Comparison of ENCODE assay signal across 36 cellular contexts in genomic region chrX:100208076-100208475, GRCh38.
DNase-seq lines count a peak whose midpoint lies in the region; ATAC-seq, FAIRE-seq and TF ChIP-seq lines count a peak whose summit lies in the region.
"Had no signal": no experiment of that assay in that cellular context is flagged by ENCODE, and none has a peak within 500 bp of the region (broad histone marks: within the 10 kb centered on the region; RNA-seq: fewer than 3 reads in every experiment).

No MANE protein-coding gene starts in this region.

- H3K27ac Mint-ChIP-seq in nephron (peak overlapping the region in 2 of 3 experiments; percentile 8 to 56), Calu3 (ENCODE audit: unreplicated experiment) (no peak overlapping the region)
- H3K27ac Mint-ChIP-seq: activated T-helper 2 cell treated with anti-CD3 and anti-CD28 coated beads, Interferon-gamma antibody, Interleukin-2, Interleukin-4, amounts not matched to agents 10 μg/mL and 5 μg/mL and 100 μg/mL, durations not matched to agents 14 hours and 24 hours and 36 hours; CD8-positive, alpha-beta T cell; immature natural killer cell; natural killer cell treated with Interleukin-12 subunit alpha and Interleukin-12 subunit beta and Interleukin-15 and Interleukin-18, amount 100 ng/mL, for 72 hours; stimulated activated naive CD8-positive, alpha-beta T cell treated with anti-CD3 and anti-CD28 coated beads, Interleukin-15, Interleukin-2, amounts not matched to agents 100 ng/mL and 50 ng/mL, for 24 hours; T-helper 2 cell treated with Interferon-gamma antibody and Interleukin-4, amounts not matched to agents 5 μg/mL and 100 μg/mL, for 36 hours had no signal

- TF ChIP-seq POLR2A in esophagus squamous epithelium (IDR thresholded peaks at IDR 0.05), result no peak

- CTCF ChIA-PET in Calu3 (lab: Charles Lee), result no interaction called here

- peak; percentile 3 for DNase-seq in ELF-1 (ENCODE audit: low read depth, low spot score)
- peak; percentile 87 for DNase-seq in bronchial epithelial cell (ENCODE audit: low read depth)
- DNase-seq in NOMO-1 (lab: John Stamatoyannopoulos, UW; ENCODE audit: unreplicated experiment in 2 of 2), result no peak
- no peak for DNase-seq in Calu3
- no peak for DNase-seq in esophagus squamous epithelium (lab: John Stamatoyannopoulos, UW)
- DNase-seq in NCI-H146 (lab: John Stamatoyannopoulos, UW), result no peak
- DNase-seq: activated CD4-positive, alpha-beta T cell treated with anti-CD3 and anti-CD28 coated beads for 48 hours; activated CD8-positive, alpha-beta memory T cell treated with anti-CD3 and anti-CD28 coated beads for 24 hours; activated naive CD4-positive, alpha-beta T cell treated with anti-CD3 and anti-CD28 coated beads, Interleukin-2, amount 50 U/mL, for 16 hours; activated T-cell treated with anti-CD3 and anti-CD28 coated beads for 4 hours; amniotic stem cell; brain microvascular endothelial cell; CD8-positive, alpha-beta T cell; DMS153; dorsolateral prefrontal cortex; immature natural killer cell; KG1; left cardiac atrium; MM.1S; NCI-H1105 treated with DMSO at 0.1 percent for 48 hours; NCI-H1930; NCI-H524 treated with DMSO at 0.1 percent for 48 hours; ovary; SHP77 treated with DMSO at 0.1 percent for 48 hours; uterus had no signal

- peaks cover 12% of the 10 kb centered on the region for H3K4me1 Mint-ChIP-seq in nephron
- no peaks in the 10 kb centered on the region for H3K4me1 Mint-ChIP-seq in Calu3 (ENCODE audit: low read depth, unreplicated experiment)
- H3K4me1 Mint-ChIP-seq: immature natural killer cell had no signal

- H3K27me3 ChIP-seq in bronchial epithelial cell (ENCODE audit: control insufficient read depth, insufficient read depth, low read length), result no peaks in the 10 kb centered on the region
- H3K27me3 ChIP-seq in esophagus squamous epithelium, result no peaks in the 10 kb centered on the region
- H3K27me3 ChIP-seq: brain microvascular endothelial cell, hepatocyte, ovary, uterus had no signal

- peaks cover 0 to 10% (median 0%) of the 10 kb centered on the region in 3 donors for H3K4me1 ChIP-seq in esophagus squamous epithelium
- H3K4me1 ChIP-seq: uterus had no signal

- H3K4me3 ChIP-seq in bronchial epithelial cell (ENCODE audit: low read depth, low read length) (no peak overlapping the region), esophagus squamous epithelium (no peak overlapping the region)
- H3K4me3 ChIP-seq: dorsolateral prefrontal cortex, hepatocyte, ovary, smooth muscle cell, thoracic aorta, uterus had no signal

- FAIRE-seq in bronchial epithelial cell (lab: Jason Lieb, UNC), result no peak

- H3K27me3 Mint-ChIP-seq in nephron (ENCODE audit: low read depth), result no peaks in the 10 kb centered on the region
- no peaks in the 10 kb centered on the region for H3K27me3 Mint-ChIP-seq in Calu3 (ENCODE audit: unreplicated experiment)
- H3K27me3 Mint-ChIP-seq: natural killer cell treated with Interleukin-12 subunit alpha and Interleukin-12 subunit beta and Interleukin-15 and Interleukin-18, amount 100 ng/mL, for 72 hours; stimulated activated naive CD8-positive, alpha-beta T cell treated with anti-CD3 and anti-CD28 coated beads, Interleukin-15, Interleukin-2, amounts not matched to agents 100 ng/mL and 50 ng/mL, for 24 hours had no signal

- intact Hi-C loops in Calu3 (cut with micrococcal nuclease; ENCODE audit: unreplicated experiment), result no loop called here
- intact Hi-C loops in esophagus squamous epithelium (cut with DNase I), result no loop called here

- H3K36me3 ChIP-seq in bronchial epithelial cell (ENCODE audit: control insufficient read depth, insufficient read depth, low read length) (no peaks in the 10 kb centered on the region), esophagus squamous epithelium (no peaks in the 10 kb centered on the region)
- H3K36me3 ChIP-seq: brain microvascular endothelial cell, ovary, thoracic aorta, uterus had no signal

- H3K36me3 Mint-ChIP-seq in nephron (ENCODE audit: low read depth), result no peaks in the 10 kb centered on the region
- H3K36me3 Mint-ChIP-seq in Calu3 (ENCODE audit: insufficient read depth, unreplicated experiment), result no peaks in the 10 kb centered on the region
- H3K36me3 Mint-ChIP-seq: CD8-positive, alpha-beta T cell; immature natural killer cell; natural killer cell treated with Interleukin-12 subunit alpha and Interleukin-12 subunit beta and Interleukin-15 and Interleukin-18, amount 100 ng/mL, for 72 hours had no signal

- peak overlapping the region in 1 of 4 donors; percentile 39 for H3K27ac ChIP-seq in esophagus squamous epithelium
- H3K27ac ChIP-seq: brain microvascular endothelial cell, dorsolateral prefrontal cortex, hepatocyte, ovary, thoracic aorta, uterus, VCaP had no signal

- ATAC-seq in HG03280 (IDR thresholded peaks at IDR 0.05; ENCODE audit: unreplicated experiment), result peak; percentile 12
- ATAC-seq: CD8-positive, alpha-beta T cell; left cardiac atrium; natural killer cell treated with Interleukin-12 subunit alpha and Interleukin-12 subunit beta and Interleukin-15 and Interleukin-18, amount 100 ng/mL, for 72 hours; Panc1 had no signal

- H3K9me3 Mint-ChIP-seq in nephron (peaks cover 19% of the 10 kb centered on the region), Calu3 (ENCODE audit: low read depth, unreplicated experiment) (peaks cover 15% of the 10 kb centered on the region)
- H3K9me3 Mint-ChIP-seq: activated T-helper 2 cell treated with anti-CD3 and anti-CD28 coated beads, Interferon-gamma antibody, Interleukin-2, Interleukin-4, amounts not matched to agents 10 μg/mL and 5 μg/mL and 100 μg/mL, durations not matched to agents 14 hours and 24 hours and 36 hours; CD8-positive, alpha-beta T cell; stimulated activated naive CD8-positive, alpha-beta T cell treated with anti-CD3 and anti-CD28 coated beads, Interleukin-15, Interleukin-2, amounts not matched to agents 100 ng/mL and 50 ng/mL, for 24 hours; T-helper 2 cell treated with Interferon-gamma antibody and Interleukin-4, amounts not matched to agents 5 μg/mL and 100 μg/mL, for 36 hours had no signal

- H3K4me3 Mint-ChIP-seq in nephron (no peak overlapping the region), Calu3 (ENCODE audit: low read depth, unreplicated experiment) (no peak overlapping the region)
- H3K4me3 Mint-ChIP-seq: CD8-positive, alpha-beta T cell; immature natural killer cell; natural killer cell treated with Interleukin-12 subunit alpha and Interleukin-12 subunit beta and Interleukin-15 and Interleukin-18, amount 100 ng/mL, for 72 hours; stimulated activated naive CD8-positive, alpha-beta T cell treated with anti-CD3 and anti-CD28 coated beads, Interleukin-15, Interleukin-2, amounts not matched to agents 100 ng/mL and 50 ng/mL, for 24 hours; T-helper 2 cell treated with Interferon-gamma antibody and Interleukin-4, amounts not matched to agents 5 μg/mL and 100 μg/mL, for 36 hours had no signal

- no TSS peak for BruUV-seq in Calu3 (replicated peaks; lab: Mats Ljungman, UMichigan)

- H3K9me3 ChIP-seq in esophagus squamous epithelium, result no peaks in the 10 kb centered on the region
- H3K9me3 ChIP-seq: ovary, thoracic aorta, uterus had no signal

- no peak for TF ChIP-seq CTCF in bronchial epithelial cell (IDR thresholded peaks at IDR 0.05; ENCODE audit: insufficient read depth, low read length, severe bottlenecking)
- TF ChIP-seq CTCF in nephron (IDR thresholded peaks at IDR 0.05; ENCODE audit: unreplicated experiment in 3 of 3), result no peak
- TF ChIP-seq CTCF in Calu3 (IDR thresholded peaks at IDR 0.05; ENCODE audit: unreplicated experiment), result no peak
- TF ChIP-seq CTCF in esophagus squamous epithelium (IDR thresholded peaks at IDR 0.05), result no peak

Comparison
In these comparisons a context has a peak if more than half of its experiments do, and no peak if none do; other contexts are left out.
1. DNase-seq: peak in ELF-1 (single experiment) and bronchial epithelial cell (single experiment); none in NOMO-1 (0 of 2), Calu3 (single experiment), esophagus squamous epithelium (single experiment) and NCI-H146 (single experiment).